ENCODE assay signal across 28 cellular contexts in the genomic region with DNA sequence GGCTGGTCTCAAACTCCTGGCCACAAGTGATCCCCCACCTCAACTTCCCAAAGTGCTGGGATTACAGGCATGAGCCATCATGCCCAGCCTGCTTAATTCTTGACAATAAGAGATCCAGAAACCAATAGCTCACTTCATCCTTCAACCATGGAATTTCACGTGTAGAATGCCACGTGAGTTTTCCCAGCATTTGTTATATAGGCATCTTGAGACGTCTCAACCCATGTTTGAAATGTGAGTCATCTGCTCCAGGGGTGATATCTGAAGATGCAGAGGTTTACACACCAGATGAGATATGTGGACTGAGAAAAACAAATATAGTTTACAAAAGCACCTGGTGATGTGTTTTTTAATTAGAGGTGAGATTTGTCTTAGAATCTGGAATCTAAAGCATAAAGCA. TPM values are rescaled to one million over a fixed set of nuclear protein-coding genes. Genes with fewer than 3 reads are reported as not detected.
"Had no signal": no experiment of that assay in that cellular context is flagged by ENCODE, and none has a peak within 500 bp of the region (broad histone marks: within the 10 kb centered on the region; RNA-seq: fewer than 3 reads in every experiment).

No MANE protein-coding gene starts in this region.

- DNase-seq: activated gamma-delta T cell treated with Interleukin-2 at 50 U/mL for 16 hours; activated T-cell treated with anti-CD3 and anti-CD28 coated beads, Interleukin-2, amount 50 U/mL, for 1 hour; aorta; colonic mucosa; dorsolateral prefrontal cortex; effector memory CD8-positive, alpha-beta T cell; gastrocnemius medialis; head of caudate nucleus; islet precursor cell; lower lobe of right lung; naive thymus-derived CD8-positive, alpha-beta T cell; small intestine; stimulated activated CD4-positive, alpha-beta T cell treated with anti-CD3 and anti-CD28 coated beads, Interleukin-15, amount 100 ng/mL, for 24 hours; stomach; T1000 had no signal

- H3K4me3 Mint-ChIP-seq: activated naive CD4-positive, alpha-beta T cell treated with anti-CD3 and anti-CD28 coated beads, Interleukin-2, amount 50 U/mL, for 24 hours; brain; central memory CD8-positive, alpha-beta T cell; effector memory CD8-positive, alpha-beta T cell; mesothelial cell of epicardium; naive thymus-derived CD8-positive, alpha-beta T cell; neural progenitor cell; stimulated activated memory B cell treated with anti-CD40 and anti-IgM and Interleukin-4, amounts not matched to agents 10 μg/mL and 1 μg/mL and 100 μg/mL, for 72 hours; WTC11 had no signal

- H3K9me3 ChIP-seq: colonic mucosa, gastrocnemius medialis, suprapubic skin had no signal

- H3K36me3 Mint-ChIP-seq: brain; neural progenitor cell; stimulated activated memory B cell treated with anti-CD40 and anti-IgM and Interleukin-4, amounts not matched to agents 10 μg/mL and 1 μg/mL and 100 μg/mL, for 72 hours had no signal

- ATAC-seq: effector memory CD8-positive, alpha-beta T cell; gastrocnemius medialis; lower lobe of right lung; naive thymus-derived CD8-positive, alpha-beta T cell; sciatic nerve; stimulated activated memory B cell treated with anti-CD40 and anti-IgM and Interleukin-4, amounts not matched to agents 10 μg/mL and 1 μg/mL and 100 μg/mL, for 72 hours; WTC11 had no signal

- H3K27ac Mint-ChIP-seq: activated naive CD4-positive, alpha-beta T cell treated with anti-CD3 and anti-CD28 coated beads, Interleukin-2, amount 50 U/mL, for 24 hours; brain; effector memory CD8-positive, alpha-beta T cell; mesothelial cell of epicardium; naive thymus-derived CD8-positive, alpha-beta T cell; neural progenitor cell; stimulated activated memory B cell treated with anti-CD40 and anti-IgM and Interleukin-4, amounts not matched to agents 10 μg/mL and 1 μg/mL and 100 μg/mL, for 72 hours; WTC11 had no signal

- H3K9ac ChIP-seq: neural progenitor cell had no signal

- H3K4me3 ChIP-seq: colonic mucosa, dorsolateral prefrontal cortex, esophagus muscularis mucosa, gastrocnemius medialis, lower lobe of right lung, neural progenitor cell, stomach, suprapubic skin, tibial nerve had no signal

- FAIRE-seq: endothelial cell of umbilical vein, small intestine, urothelium cell line had no signal

- H3K36me3 ChIP-seq: colonic mucosa, esophagus muscularis mucosa, gastrocnemius medialis, lower lobe of right lung, neural progenitor cell, stomach, suprapubic skin, tibial nerve had no signal

- H3K4me1 Mint-ChIP-seq: activated naive CD4-positive, alpha-beta T cell treated with anti-CD3 and anti-CD28 coated beads, Interleukin-2, amount 50 U/mL, for 24 hours; brain; central memory CD8-positive, alpha-beta T cell; mesothelial cell of epicardium; naive thymus-derived CD8-positive, alpha-beta T cell; neural progenitor cell; stimulated activated memory B cell treated with anti-CD40 and anti-IgM and Interleukin-4, amounts not matched to agents 10 μg/mL and 1 μg/mL and 100 μg/mL, for 72 hours had no signal

- H3K27ac ChIP-seq: colonic mucosa, dorsolateral prefrontal cortex, esophagus muscularis mucosa, gastrocnemius medialis, lower lobe of right lung, neural progenitor cell, stomach, suprapubic skin, tibial nerve had no signal

- H3K4me1 ChIP-seq: colonic mucosa, esophagus muscularis mucosa, gastrocnemius medialis, lower lobe of right lung, neural progenitor cell, suprapubic skin, tibial nerve had no signal

RNA-seq across cellular contexts. Expression of a gene that starts 7.1 kb away (rescaled TPM):
- total RNA-seq: endothelial cell of umbilical vein; esophagus muscularis mucosa; gastrocnemius medialis; naive thymus-derived CD8-positive, alpha-beta T cell; suprapubic skin had no signal
- polyA plus RNA-seq: naive thymus-derived CD8-positive, alpha-beta T cell had no signal
